In genomic region chr5:90809695-90810094, GRCh38 we compare ENCODE assay signal across 21 cellular contexts.
DNase-seq lines count a peak whose midpoint lies in the region; ATAC-seq and TF ChIP-seq lines count a peak whose summit lies in the region.
"Had no signal": no experiment of that assay in that cellular context is flagged by ENCODE, and none has a peak within 500 bp of the region (broad histone marks: within the 10 kb centered on the region; RNA-seq: fewer than 3 reads in every experiment).

No MANE protein-coding gene starts in this region.

- DNase-seq in SK-N-SH (peak; percentile 38), OCI-M1 (lab: John Stamatoyannopoulos, UW) (peak; percentile 8), fibroblast of pulmonary artery (ENCODE audit: low read depth) (peak; percentile 51), osteoblast (ENCODE audit: insufficient read length, low spot score, missing footprints) (peak; percentile 22), anterior cingulate cortex (lab: John Stamatoyannopoulos, UW) (no peak)
- DNase-seq: Caco-2; CD4-positive, alpha-beta T cell; HCEC 1CT; MV-4-11; NCI-H1417; NCI-H187; NCI-H2107; NCI-H226; NCI-H524; NCI-H82; SIG-M5 had no signal

- peak overlapping the region in 1 of 2 experiments; percentile 76; a peak in 2 of 4 replicates for H3K27ac ChIP-seq in SK-N-SH (ENCODE audit: low read depth in 2 of 2, low read length in 1 of 2)
- no peak overlapping the region for H3K27ac ChIP-seq in osteoblast (ENCODE audit: low read depth, low read length)

- no peaks in the 10 kb centered on the region for H3K9me3 ChIP-seq in SK-N-SH
- no peaks in the 10 kb centered on the region for H3K9me3 ChIP-seq in osteoblast (ENCODE audit: low read depth, low read length)
- H3K9me3 ChIP-seq: Caco-2 had no signal

- no peaks in the 10 kb centered on the region for H3K9me2 ChIP-seq in SK-N-SH

- POLR2A ChIA-PET in SK-N-SH (lab: Yijun Ruan, JAX): no interaction called here

- no peak overlapping the region for H2AFZ ChIP-seq in SK-N-SH (ENCODE audit: low read depth)
- H2AFZ ChIP-seq in osteoblast (ENCODE audit: low read length): no peak overlapping the region
- H2AFZ ChIP-seq: GM23338 had no signal

- no peaks in the 10 kb centered on the region for H3F3A ChIP-seq in SK-N-SH (replicated peaks; ENCODE audit: insufficient read depth)

- no peak for TF ChIP-seq RAD21 in SK-N-SH (IDR thresholded peaks at IDR 0.05; ENCODE audit: low read length)

- H3K36me3 ChIP-seq in SK-N-SH (replicated peaks in 1 of 2; ENCODE audit: control insufficient read depth in 1 of 2, insufficient read depth in 2 of 2, low read length in 1 of 2) (no peaks in the 10 kb centered on the region), osteoblast (ENCODE audit: insufficient read depth, low read length) (no peaks in the 10 kb centered on the region)

- no peaks in the 10 kb centered on the region for H4K20me1 ChIP-seq in SK-N-SH (ENCODE audit: insufficient read depth)
- H4K20me1 ChIP-seq in osteoblast (ENCODE audit: insufficient read depth, low read length): no peaks in the 10 kb centered on the region

- peaks cover 0 to 5% of the 10 kb centered on the region in 2 experiments; a peak in 2 of 4 replicates for H3K4me1 ChIP-seq in SK-N-SH (ENCODE audit: control insufficient read depth in 1 of 2, insufficient read depth in 2 of 2, low read depth in 1 of 2, low read length in 1 of 2)
- no peaks in the 10 kb centered on the region for H3K4me1 ChIP-seq in osteoblast (ENCODE audit: insufficient read depth, low read length)
- H3K4me1 ChIP-seq: Caco-2 had no signal

- no peak for ATAC-seq in SK-N-SH treated with all-trans-retinoic acid at 6 μM for 48 hours
- no peak for ATAC-seq in HG02571 (IDR thresholded peaks at IDR 0.05; ENCODE audit: unreplicated experiment)
- no peak for ATAC-seq in GM18517 (IDR thresholded peaks at IDR 0.05; ENCODE audit: unreplicated experiment)
- ATAC-seq: GM12878, GM23338 had no signal

- no peaks in the 10 kb centered on the region for H3K79me2 ChIP-seq in SK-N-SH (ENCODE audit: insufficient read depth)
- H3K79me2 ChIP-seq in osteoblast (ENCODE audit: insufficient read depth, low read length): no peaks in the 10 kb centered on the region

- CTCF ChIA-PET in SK-N-SH (lab: Yijun Ruan, JAX): interaction anchor here (0.8 to 2.2 kb wide), 4 partner anchors 7 to 574 kb away, joined by 3 to 9 read pairs (median 4); partner anchors contain the start of gene ARRDC3

- no peak for TF ChIP-seq EP300 in SK-N-SH (IDR thresholded peaks at IDR 0.05; ENCODE audit: borderline replicate concordance in 1 of 2, low read depth in 1 of 2, low read length in 1 of 2)

- TF ChIP-seq CTCF in SK-N-SH (IDR thresholded peaks at IDR 0.05): no peak
- TF ChIP-seq CTCF in fibroblast of pulmonary artery (IDR thresholded peaks at IDR 0.05; ENCODE audit: low read length, missing control alignments): no peak
- no peak for TF ChIP-seq CTCF in osteoblast (IDR thresholded peaks at IDR 0.05; ENCODE audit: extremely low read depth, low read depth, low read length)

- no peak overlapping the region for H3K4me3 ChIP-seq in SK-N-SH (ENCODE audit: low read depth in 2 of 2, low read length in 1 of 2)
- H3K4me3 ChIP-seq in fibroblast of pulmonary artery (replicated peaks; ENCODE audit: low read depth, low read length): no peak overlapping the region
- no peak overlapping the region for H3K4me3 ChIP-seq in osteoblast (ENCODE audit: insufficient read depth, low read length)
- H3K4me3 ChIP-seq: GM12878, GM23338 had no signal

- H3K27me3 ChIP-seq in SK-N-SH (ENCODE audit: insufficient read depth) (no peaks in the 10 kb centered on the region), osteoblast (ENCODE audit: insufficient read depth, low read length) (no peaks in the 10 kb centered on the region)

- no peak overlapping the region for H3K9ac ChIP-seq in SK-N-SH

- no peak overlapping the region for H3K4me2 ChIP-seq in SK-N-SH
- no peak overlapping the region for H3K4me2 ChIP-seq in osteoblast (ENCODE audit: insufficient read depth, low read length)
- H3K4me2 ChIP-seq: GM23338 had no signal

TF ChIP-seq in SK-N-SH, 30 proteins besides CTCF, POLR2A, EP300 and RAD21 (continues in another document):
- no peak for TF ChIP-seq YY1 (IDR thresholded peaks at IDR 0.05; ENCODE audit: low read depth)
- no peak for TF ChIP-seq RXRA (IDR thresholded peaks at IDR 0.05; ENCODE audit: borderline replicate concordance, low read depth)
- TF ChIP-seq ZBTB33 (IDR thresholded peaks at IDR 0.05; ENCODE audit: borderline replicate concordance, low read depth): no peak
- no peak for TF ChIP-seq SIN3A (IDR thresholded peaks at IDR 0.05; ENCODE audit: borderline replicate concordance, low read depth, low read length)
- no peak for TF ChIP-seq MEF2A (IDR thresholded peaks at IDR 0.05; ENCODE audit: borderline replicate concordance, low read depth)
- TF ChIP-seq MXI1 (IDR thresholded peaks at IDR 0.05; ENCODE audit: low read depth, low read length): no peak
- no peak for TF ChIP-seq SMC3 (IDR thresholded peaks at IDR 0.05; ENCODE audit: low read depth, low read length)
- no peak for TF ChIP-seq TAF1 (IDR thresholded peaks at IDR 0.05; ENCODE audit: borderline replicate concordance, low read depth, low read length)
- TF ChIP-seq TCF12 (IDR thresholded peaks at IDR 0.05): no peak
- TF ChIP-seq USF2 (IDR thresholded peaks at IDR 0.05; ENCODE audit: borderline replicate concordance, low read depth, low read length): no peak

TF ChIP-seq in SK-N-SH treated with all-trans-retinoic acid at 6 μM for 48 hours, 23 proteins besides CTCF, POLR2A, EP300 and RAD21 (continues in another document):
- TF ChIP-seq CREB5 (CRISPR knock-in tag; IDR thresholded peaks at IDR 0.05; ENCODE audit: low read depth): no peak
- no peak for TF ChIP-seq ISL1 (CRISPR knock-in tag; IDR thresholded peaks at IDR 0.05)
- no peak for TF ChIP-seq ZNF565 (CRISPR knock-in tag; conservative IDR thresholded peaks at IDR 0.05; ENCODE audit: low read depth)
- TF ChIP-seq GLIS3 (CRISPR knock-in tag; IDR thresholded peaks at IDR 0.05): no peak
- TF ChIP-seq BACH2 (CRISPR knock-in tag; IDR thresholded peaks at IDR 0.05; ENCODE audit: borderline replicate concordance): no peak
- TF ChIP-seq ZFP3 (CRISPR knock-in tag; IDR thresholded peaks at IDR 0.05): no peak
- no peak for TF ChIP-seq ARNTL (CRISPR knock-in tag; IDR thresholded peaks at IDR 0.05; ENCODE audit: borderline replicate concordance, low read depth)
- no peak for TF ChIP-seq ZFP30 (CRISPR knock-in tag; IDR thresholded peaks at IDR 0.05)
- TF ChIP-seq TCF4 (CRISPR knock-in tag; IDR thresholded peaks at IDR 0.05; ENCODE audit: borderline replicate concordance): no peak
- no peak for TF ChIP-seq PATZ1 (CRISPR knock-in tag; IDR thresholded peaks at IDR 0.05; ENCODE audit: borderline replicate concordance)
- no peak for TF ChIP-seq RARB (CRISPR knock-in tag; IDR thresholded peaks at IDR 0.05)
- TF ChIP-seq SNAI2 (CRISPR knock-in tag; IDR thresholded peaks at IDR 0.05): no peak
- TF ChIP-seq ZC3H10 (CRISPR knock-in tag; IDR thresholded peaks at IDR 0.05): no peak
- no peak for TF ChIP-seq ESRRG (CRISPR knock-in tag; IDR thresholded peaks at IDR 0.05)
- no peak for TF ChIP-seq CSDC2 (CRISPR knock-in tag; IDR thresholded peaks at IDR 0.05)
- no peak for TF ChIP-seq TSHZ2 (CRISPR knock-in tag; IDR thresholded peaks at IDR 0.05)

Comparison
In these comparisons a context has a peak if more than half of its experiments do, and no peak if none do; other contexts are left out.
1. DNase-seq: peak in SK-N-SH (single experiment), OCI-M1 (single experiment), fibroblast of pulmonary artery (single experiment) and osteoblast (single experiment); none in anterior cingulate cortex (0 of 58).